ENCODE assay signal across 1 cellular context in the genomic region with DNA sequence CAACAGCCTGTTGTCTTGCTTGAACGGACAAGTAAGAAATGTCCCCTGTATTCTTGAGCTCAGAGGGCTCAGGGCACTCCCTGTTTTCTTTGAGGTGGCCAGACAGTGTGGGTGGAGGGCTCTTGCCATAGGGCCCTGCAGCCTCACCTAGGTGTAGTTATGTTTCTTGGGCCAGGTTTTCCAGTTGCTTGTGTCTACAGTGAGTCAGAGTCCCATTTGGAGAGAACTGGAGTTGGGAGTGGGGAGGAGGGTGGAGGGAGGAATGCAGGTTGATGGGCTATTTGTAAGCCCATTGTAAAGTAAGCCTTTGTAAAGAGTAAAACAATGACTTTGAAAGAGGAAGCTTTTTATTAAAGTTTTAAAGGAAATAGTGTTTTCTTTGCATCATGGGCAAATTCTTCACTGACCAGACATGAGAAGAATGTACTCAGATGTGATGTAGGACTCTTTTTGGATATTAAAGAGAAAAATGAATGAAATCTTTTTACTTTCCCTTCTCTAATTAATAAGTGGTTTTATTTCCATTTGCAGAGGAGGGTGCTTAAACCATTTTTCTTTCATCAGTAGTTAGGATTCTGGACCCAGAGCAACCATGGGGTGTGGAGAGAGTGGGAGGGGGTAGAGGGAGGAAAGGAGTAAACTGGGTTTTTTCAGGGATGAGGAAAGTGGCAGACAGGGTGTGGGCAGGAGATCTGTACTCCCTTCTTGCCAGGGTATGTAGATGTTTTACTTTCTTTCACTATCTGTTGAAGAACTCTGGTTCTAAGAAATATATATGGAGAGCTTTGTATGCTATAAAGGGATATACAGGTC.
TF ChIP-seq lines count a peak whose summit lies in the region.

No MANE protein-coding gene starts in this region.

TF ChIP-seq in HepG2, 621 proteins besides CTCF, POLR2A, EP300 and RAD21 (continued from another document):
- TF ChIP-seq, protein P1, sequence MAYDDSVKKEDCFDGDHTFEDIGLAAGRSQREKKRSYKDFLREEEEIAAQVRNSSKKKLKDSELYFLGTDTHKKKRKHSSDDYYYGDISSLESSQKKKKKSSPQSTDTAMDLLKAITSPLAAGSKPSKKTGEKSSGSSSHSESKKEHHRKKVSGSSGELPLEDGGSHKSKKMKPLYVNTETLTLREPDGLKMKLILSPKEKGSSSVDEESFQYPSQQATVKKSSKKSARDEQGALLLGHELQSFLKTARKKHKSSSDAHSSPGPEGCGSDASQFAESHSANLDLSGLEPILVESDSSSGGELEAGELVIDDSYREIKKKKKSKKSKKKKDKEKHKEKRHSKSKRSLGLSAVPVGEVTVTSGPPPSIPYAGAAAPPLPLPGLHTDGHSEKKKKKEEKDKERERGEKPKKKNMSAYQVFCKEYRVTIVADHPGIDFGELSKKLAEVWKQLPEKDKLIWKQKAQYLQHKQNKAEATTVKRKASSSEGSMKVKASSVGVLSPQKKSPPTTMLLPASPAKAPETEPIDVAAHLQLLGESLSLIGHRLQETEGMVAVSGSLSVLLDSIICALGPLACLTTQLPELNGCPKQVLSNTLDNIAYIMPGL (CRISPR knock-in tag; IDR thresholded peaks at IDR 0.05; ENCODE audit: borderline replicate concordance in 1 of 2, low read depth in 1 of 2): 0 out of 4 replicates have a peak, but pooled peaks of 1 of the 2 experiments have one; percentile 3
- 0 out of 2 replicates have a peak, but pooled peaks have one; percentile 15 for TF ChIP-seq GATAD2A (CRISPR knock-in tag; IDR thresholded peaks at IDR 0.05)
- TF ChIP-seq POLR2G (IDR thresholded peaks at IDR 0.05; ENCODE audit: low read depth, low read length): no peak
